Comparison of ENCODE assay signal across 17 cellular contexts in genomic region chr1:212098340-212098739, GRCh38.
DNase-seq lines count a peak whose midpoint lies in the region; ATAC-seq and TF ChIP-seq lines count a peak whose summit lies in the region.
"Had no signal": no experiment of that assay in that cellular context is flagged by ENCODE, and none has a peak within 500 bp of the region (broad histone marks: within the 10 kb centered on the region; RNA-seq: fewer than 3 reads in every experiment).

No MANE protein-coding gene starts in this region.

- H3K79me1 ChIP-seq in neuronal stem cell (ENCODE audit: low read depth, low read length): no peaks in the 10 kb centered on the region

- H3K9ac ChIP-seq in endodermal cell (ENCODE audit: extremely low read depth, low read length, poor library complexity, severe bottlenecking) (no peak overlapping the region), neuronal stem cell (ENCODE audit: low read depth, low read length, poor library complexity) (no peak overlapping the region)

- H3K27me3 Mint-ChIP-seq in activated CD8-positive, alpha-beta T cell treated with anti-CD3 and anti-CD28 coated beads, Interleukin-2, amount 10 ng/mL, durations not matched to agents 7 days and 5 days (ENCODE audit: low read depth): no peaks in the 10 kb centered on the region
- no peaks in the 10 kb centered on the region for H3K27me3 Mint-ChIP-seq in activated CD8-positive, alpha-beta T cell treated with anti-CD3 and anti-CD28 coated beads for 36 hours
- H3K27me3 Mint-ChIP-seq in endodermal cell (ENCODE audit: insufficient read depth) (no peaks in the 10 kb centered on the region), HFFc6 (ENCODE audit: insufficient read depth) (no peaks in the 10 kb centered on the region)
- H3K27me3 Mint-ChIP-seq: CD4-positive, alpha-beta memory T cell had no signal

- peaks cover 22% of the 10 kb centered on the region for H3K4me1 Mint-ChIP-seq in activated CD8-positive, alpha-beta T cell treated with anti-CD3 and anti-CD28 coated beads, Interleukin-2, amount 10 ng/mL, durations not matched to agents 7 days and 5 days (ENCODE audit: low read depth)
- peaks cover 10% of the 10 kb centered on the region for H3K4me1 Mint-ChIP-seq in activated CD8-positive, alpha-beta T cell treated with anti-CD3 and anti-CD28 coated beads for 36 hours (ENCODE audit: low read depth)
- H3K4me1 Mint-ChIP-seq in endodermal cell: peaks cover 24% of the 10 kb centered on the region
- no peaks in the 10 kb centered on the region for H3K4me1 Mint-ChIP-seq in HFFc6 (ENCODE audit: low read depth)

- peaks cover 6% of the 10 kb centered on the region for H3K9me3 Mint-ChIP-seq in activated CD8-positive, alpha-beta T cell treated with anti-CD3 and anti-CD28 coated beads, Interleukin-2, amount 10 ng/mL, durations not matched to agents 7 days and 5 days (ENCODE audit: insufficient read depth)
- H3K9me3 Mint-ChIP-seq in activated CD8-positive, alpha-beta T cell treated with anti-CD3 and anti-CD28 coated beads for 36 hours: peaks cover 12% of the 10 kb centered on the region
- no peaks in the 10 kb centered on the region for H3K9me3 Mint-ChIP-seq in endodermal cell
- H3K9me3 Mint-ChIP-seq in HFFc6: no peaks in the 10 kb centered on the region

- no peak for TF ChIP-seq RAD21 in Ishikawa (IDR thresholded peaks at IDR 0.05; ENCODE audit: low read depth)

- peak overlapping the region; percentile 4 for H3K18ac ChIP-seq in neuronal stem cell (ENCODE audit: low read length)

- no peak overlapping the region for H4K91ac ChIP-seq in neuronal stem cell (ENCODE audit: low read depth, low read length, poor library complexity)

- peaks cover 13% of the 10 kb centered on the region for H3K9me3 ChIP-seq in endodermal cell (ENCODE audit: control insufficient read depth, low read length)
- peaks cover 0 to 22% of the 10 kb centered on the region in 2 donors for H3K9me3 ChIP-seq in neuronal stem cell (replicated peaks in 1 of 2; ENCODE audit: control insufficient read depth in 2 of 2, insufficient read depth in 1 of 2, low read depth in 1 of 2, low read length in 2 of 2)
- H3K9me3 ChIP-seq: A549 had no signal

- peak overlapping the region; percentile 36 for H3K27ac Mint-ChIP-seq in activated CD8-positive, alpha-beta T cell treated with anti-CD3 and anti-CD28 coated beads, Interleukin-2, amount 10 ng/mL, durations not matched to agents 7 days and 5 days
- H3K27ac Mint-ChIP-seq in activated CD8-positive, alpha-beta T cell treated with anti-CD3 and anti-CD28 coated beads for 36 hours: no peak overlapping the region
- H3K27ac Mint-ChIP-seq in endodermal cell: peak overlapping the region; percentile 1
- H3K27ac Mint-ChIP-seq in HFFc6: no peak overlapping the region

- ATAC-seq in activated CD8-positive, alpha-beta T cell treated with anti-CD3 and anti-CD28 coated beads, Interleukin-2, amount 10 ng/mL, durations not matched to agents 7 days and 5 days: no peak
- no peak for ATAC-seq in activated CD8-positive, alpha-beta T cell treated with anti-CD3 and anti-CD28 coated beads for 36 hours
- no peak for ATAC-seq in GM21360 (IDR thresholded peaks at IDR 0.05; ENCODE audit: unreplicated experiment)
- ATAC-seq: A549, Panc1 had no signal

- 95 to 97% methylated on average over 9 of the region's 9 CpGs for WGBS in endodermal cell (ENCODE audit: insufficient coverage in 1 of 2, insufficient read length in 1 of 2), 2 experiments
- WGBS in neuronal stem cell (ENCODE audit: extremely low coverage in 2 of 2, insufficient read length in 2 of 2, insufficient replicate concordance in 1 of 2), 2 donors: no CpG with 5 or more reads among the region's 9 CpGs

- no peak overlapping the region for H2BK5ac ChIP-seq in neuronal stem cell (ENCODE audit: low read length)

- H2AFZ ChIP-seq in neuronal stem cell (ENCODE audit: low read length): no peak overlapping the region

- no peak overlapping the region for H2AK5ac ChIP-seq in neuronal stem cell (ENCODE audit: low read depth, low read length)

- H3K23ac ChIP-seq in neuronal stem cell (ENCODE audit: low read depth, low read length, poor library complexity): no peak overlapping the region

- no peak overlapping the region for H2BK15ac ChIP-seq in neuronal stem cell (ENCODE audit: low read length)

- H3K4me1 ChIP-seq in endodermal cell (ENCODE audit: control insufficient read depth, insufficient read depth, low read length): no peaks in the 10 kb centered on the region
- no peaks in the 10 kb centered on the region for H3K4me1 ChIP-seq in neuronal stem cell (ENCODE audit: control insufficient read depth in 2 of 2, insufficient read depth in 1 of 2, low read depth in 1 of 2, low read length in 2 of 2)
- H3K4me1 ChIP-seq: A549 had no signal

- intact Hi-C loops in activated CD8-positive, alpha-beta T cell treated with anti-CD3 and anti-CD28 coated beads for 36 hours (cut with micrococcal nuclease): no loop called here
- intact Hi-C loops in posterior cingulate gyrus (cut with DNase I): no loop called here

- POLR2A ChIA-PET in activated CD8-positive, alpha-beta T cell treated with anti-CD3 and anti-CD28 coated beads, Interleukin-2, amount 10 ng/mL, durations not matched to agents 7 days and 5 days (lab: Charles Lee): no interaction called here
- POLR2A ChIA-PET in activated CD8-positive, alpha-beta T cell treated with anti-CD3 and anti-CD28 coated beads for 36 hours (lab: Charles Lee): no interaction called here

- no peak overlapping the region for H2BK12ac ChIP-seq in neuronal stem cell (ENCODE audit: low read length)

- H4K8ac ChIP-seq in neuronal stem cell (ENCODE audit: low read depth, low read length): no peak overlapping the region

- H3K27ac ChIP-seq in endodermal cell (ENCODE audit: low read depth, low read length) (no peak overlapping the region), neuronal stem cell (replicated peaks; ENCODE audit: low read length) (no peak overlapping the region)
- H3K27ac ChIP-seq: A549 had no signal

- H3K36me3 Mint-ChIP-seq in activated CD8-positive, alpha-beta T cell treated with anti-CD3 and anti-CD28 coated beads, Interleukin-2, amount 10 ng/mL, durations not matched to agents 7 days and 5 days (ENCODE audit: low read depth): peaks cover 87% of the 10 kb centered on the region
- peaks cover 96% of the 10 kb centered on the region for H3K36me3 Mint-ChIP-seq in activated CD8-positive, alpha-beta T cell treated with anti-CD3 and anti-CD28 coated beads for 36 hours (ENCODE audit: low read depth)
- H3K36me3 Mint-ChIP-seq in endodermal cell (ENCODE audit: low read depth) (peaks cover 30% of the 10 kb centered on the region), HFFc6 (ENCODE audit: low read depth) (peaks cover 48% of the 10 kb centered on the region)

- no peak overlapping the region for H3K4me3 ChIP-seq in endodermal cell (ENCODE audit: low read length)
- H3K4me3 ChIP-seq in neuronal stem cell (ENCODE audit: low read length in 2 of 2): no peak overlapping the region
- H3K4me3 ChIP-seq: A549 had no signal

- CTCF ChIA-PET in activated CD8-positive, alpha-beta T cell treated with anti-CD3 and anti-CD28 coated beads, Interleukin-2, amount 10 ng/mL, durations not matched to agents 7 days and 5 days (lab: Charles Lee): interaction anchor here (1.0 kb wide), 1 partner anchor 10 kb away, joined by 3 read pairs; no protein-coding TSS in a partner anchor
- CTCF ChIA-PET in activated CD8-positive, alpha-beta T cell treated with anti-CD3 and anti-CD28 coated beads for 36 hours (lab: Charles Lee): interaction anchor here (1.4 kb wide), 1 partner anchor 358 kb away, joined by 3 read pairs; no protein-coding TSS in a partner anchor

- TF ChIP-seq EP300 in Ishikawa (IDR thresholded peaks at IDR 0.05; ENCODE audit: borderline replicate concordance): no peak

- H2BK120ac ChIP-seq in neuronal stem cell (ENCODE audit: low read depth, low read length): no peak overlapping the region

- DNase-seq in activated CD8-positive, alpha-beta T cell treated with anti-CD3 and anti-CD28 coated beads, Interleukin-2, amount 10 ng/mL, durations not matched to agents 7 days and 5 days: no peak
- no peak for DNase-seq in activated CD8-positive, alpha-beta T cell treated with anti-CD3 and anti-CD28 coated beads for 36 hours
- DNase-seq in endodermal cell (no peak), neuronal stem cell (ENCODE audit: low spot score) (no peak), posterior cingulate gyrus (no peak), HFFc6 (no peak)
- DNase-seq: AML-193; CD4-positive, alpha-beta memory T cell; GOT3; Kasumi-1; NCI-H1436; NCI-H2029 treated with DMSO at 0.1 percent for 48 hours; Right ventricle myocardium superior had no signal

- no peak for TF ChIP-seq CTCF in activated CD8-positive, alpha-beta T cell treated with anti-CD3 and anti-CD28 coated beads for 36 hours (IDR thresholded peaks at IDR 0.05)
- TF ChIP-seq CTCF in endodermal cell (conservative IDR thresholded peaks at IDR 0.05) (no peak), HFFc6 (IDR thresholded peaks at IDR 0.05) (no peak)

- H3K27me3 ChIP-seq in endodermal cell (ENCODE audit: control insufficient read depth, insufficient read depth, low read length, poor library complexity, severe bottlenecking) (no peaks in the 10 kb centered on the region), neuronal stem cell (ENCODE audit: control insufficient read depth in 3 of 3, insufficient read depth in 3 of 3, low read depth in 1 of 3, low read length in 3 of 3) (no peaks in the 10 kb centered on the region)

- no peak overlapping the region for H3K4ac ChIP-seq in neuronal stem cell (ENCODE audit: low read length)

- no peak overlapping the region for H3K4me3 Mint-ChIP-seq in activated CD8-positive, alpha-beta T cell treated with anti-CD3 and anti-CD28 coated beads, Interleukin-2, amount 10 ng/mL, durations not matched to agents 7 days and 5 days
- H3K4me3 Mint-ChIP-seq in activated CD8-positive, alpha-beta T cell treated with anti-CD3 and anti-CD28 coated beads for 36 hours: no peak overlapping the region
- H3K4me3 Mint-ChIP-seq in endodermal cell: no peak overlapping the region
- no peak overlapping the region for H3K4me3 Mint-ChIP-seq in HFFc6
- H3K4me3 Mint-ChIP-seq: CD4-positive, alpha-beta memory T cell had no signal

- H3K36me3 ChIP-seq in endodermal cell (ENCODE audit: control insufficient read depth, insufficient read depth, low read length) (peaks cover 46% of the 10 kb centered on the region), neuronal stem cell (replicated peaks in 1 of 2; ENCODE audit: control insufficient read depth in 2 of 2, insufficient read depth in 2 of 2, low read length in 2 of 2) (peaks cover 15 to 98% of the 10 kb centered on the region in 2 donors)

- H3K14ac ChIP-seq in neuronal stem cell (ENCODE audit: low read length): no peak overlapping the region

- H3K4me2 ChIP-seq in neuronal stem cell (ENCODE audit: insufficient read depth, low read length, poor library complexity, severe bottlenecking): no peak overlapping the region
- H3K4me2 ChIP-seq: A549 had no signal

TF ChIP-seq in Ishikawa, 13 proteins besides CTCF, POLR2A, EP300 and RAD21:
- TF ChIP-seq CREB1 (IDR thresholded peaks at IDR 0.05; ENCODE audit: low read depth) (no peak), NFIC (IDR thresholded peaks at IDR 0.05) (0 out of 2 replicates have a peak, but pooled peaks have one; percentile 28)

Comparison
In these comparisons a context has a peak if more than half of its experiments do, and no peak if none do; other contexts are left out.
1. H3K27ac Mint-ChIP-seq: peak in activated CD8-positive, alpha-beta T cell treated with anti-CD3 and anti-CD28 coated beads, Interleukin-2, amount 10 ng/mL, durations not matched to agents 7 days and 5 days (single experiment) and endodermal cell (single experiment); none in activated CD8-positive, alpha-beta T cell treated with anti-CD3 and anti-CD28 coated beads for 36 hours (single experiment) and HFFc6 (single experiment).